ENCODE assay signal across 22 cellular contexts in the genomic region with DNA sequence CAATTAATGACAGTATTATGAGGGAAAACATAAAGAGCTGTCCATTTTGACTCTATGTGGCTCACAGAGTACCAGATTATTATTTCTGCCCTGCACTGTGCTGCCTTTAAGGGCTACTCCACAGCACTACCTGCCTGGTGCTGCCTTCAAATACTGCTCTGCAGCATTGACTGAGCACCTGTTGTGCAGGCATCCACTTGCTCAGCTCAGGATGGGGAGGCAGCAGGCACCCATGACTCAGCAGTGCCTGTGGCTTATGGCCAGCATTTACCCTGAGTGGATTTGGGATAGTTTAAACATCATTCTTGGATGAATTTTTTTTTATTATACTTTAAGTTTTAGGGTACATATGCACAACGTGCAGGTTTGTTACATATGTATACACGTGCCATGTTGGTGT. TPM values are rescaled to one million over a fixed set of nuclear protein-coding genes. Genes with fewer than 3 reads are reported as not detected.
A peak's percentile ranks its signal among the peaks of the same experiment; 100 is the strongest.
DNase-seq lines count a peak whose midpoint lies in the region; ATAC-seq and TF ChIP-seq lines count a peak whose summit lies in the region.
"Had no signal": no experiment of that assay in that cellular context is flagged by ENCODE, and none has a peak within 500 bp of the region (broad histone marks: within the 10 kb centered on the region; RNA-seq: fewer than 3 reads in every experiment).

No MANE protein-coding gene starts in this region.

- peak; percentile 79 for ATAC-seq in foreskin keratinocyte
- no peak for ATAC-seq in HG03354 (IDR thresholded peaks at IDR 0.05; ENCODE audit: poor library complexity, severe bottlenecking, unreplicated experiment)
- ATAC-seq: GM12878 had no signal

- H3K9me3 Mint-ChIP-seq in endothelial cell (ENCODE audit: unreplicated experiment), result no peaks in the 10 kb centered on the region
- H3K9me3 Mint-ChIP-seq: CD4-positive, alpha-beta T cell had no signal

- no peaks in the 10 kb centered on the region for H3K36me3 Mint-ChIP-seq in endothelial cell (ENCODE audit: low read depth, unreplicated experiment)

- peak; percentile 5 for DNase-seq in DMS53 (lab: John Stamatoyannopoulos, UW)
- no peak for DNase-seq in DMS53 treated with DMSO at 0.1 percent for 48 hours (lab: John Stamatoyannopoulos, UW; ENCODE audit: unreplicated experiment)
- peak; percentile 24 for DNase-seq in SW480 (ENCODE audit: low spot score)
- DNase-seq in foreskin keratinocyte, result peak in 1 of 2 donors; percentile 68
- DNase-seq in D341Med (ENCODE audit: low spot score), result no peak
- DNase-seq in midbrain (lab: John Stamatoyannopoulos, UW), result no peak
- DNase-seq in endothelial cell (ENCODE audit: low spot score), result no peak
- DNase-seq: BE2C; Calu3; CD4-positive, alpha-beta T cell; DMS79 treated with DMSO at 0.1 percent for 48 hours; GDM1; NCI-H1417 treated with DMSO at 0.1 percent for 48 hours; NCI-H1930; NCI-H748 treated with DMSO at 0.1 percent for 48 hours had no signal

- no peak overlapping the region for H3K4me3 Mint-ChIP-seq in endothelial cell (ENCODE audit: unreplicated experiment)
- H3K4me3 Mint-ChIP-seq: CD4-positive, alpha-beta T cell had no signal

- peaks cover 4% of the 10 kb centered on the region for H3K4me1 Mint-ChIP-seq in endothelial cell (ENCODE audit: unreplicated experiment)

- no peak for TF ChIP-seq CTCF in foreskin keratinocyte (conservative IDR thresholded peaks at IDR 0.05)
- no peak for TF ChIP-seq CTCF in endothelial cell (IDR thresholded peaks at IDR 0.05; ENCODE audit: unreplicated experiment)

- H3K27ac ChIP-seq in foreskin keratinocyte, result no peak overlapping the region
- H3K27ac ChIP-seq: 22Rv1, SJSA1 had no signal

- H3K27me3 Mint-ChIP-seq in endothelial cell (ENCODE audit: unreplicated experiment), result peaks cover 4% of the 10 kb centered on the region

- H3K27me3 ChIP-seq in foreskin keratinocyte, result no peaks in the 10 kb centered on the region
- H3K27me3 ChIP-seq: BE2C, SJSA1 had no signal

- no peak overlapping the region for H3K27ac Mint-ChIP-seq in endothelial cell (ENCODE audit: unreplicated experiment)
- H3K27ac Mint-ChIP-seq: CD4-positive, alpha-beta T cell had no signal

- H3K4me1 ChIP-seq in foreskin keratinocyte, result peaks cover 28% of the 10 kb centered on the region
- H3K4me1 ChIP-seq: BE2C had no signal

RNA-seq across cellular contexts. Expression of a gene that starts 1.0 kb away (rescaled TPM):
- total RNA-seq in foreskin keratinocyte (0.46 and 0.78 TPM in 2 replicates), endothelial cell (ENCODE audit: unreplicated experiment) (not detected)
- polyA plus RNA-seq in foreskin keratinocyte, result 0.43 and 0.67 TPM in 2 replicates
- total RNA-seq: Calu3; CD4-positive, alpha-beta T cell; GM12878; H4; HT1080; SJSA1 had no signal
- polyA plus RNA-seq: AG04450, GM12878 had no signal

RNA-seq across cellular contexts. Expression of a gene that starts 18.1 kb away (rescaled TPM):
- 0.42 and 0.61 TPM in 2 replicates for total RNA-seq in foreskin keratinocyte
- polyA plus RNA-seq in foreskin keratinocyte, result 0.81 and 1.3 TPM in 2 replicates
- not detected for total RNA-seq in endothelial cell (ENCODE audit: unreplicated experiment)
- total RNA-seq: Calu3; CD4-positive, alpha-beta T cell; GM12878; H4; HT1080; SJSA1 had no signal
- polyA plus RNA-seq: AG04450 had no signal

RNA-seq across cellular contexts. Expression of a gene that starts 29.2 kb away (rescaled TPM):
- 0.28 and 0.51 TPM in 2 replicates for total RNA-seq in foreskin keratinocyte
- polyA plus RNA-seq in foreskin keratinocyte, result 0.59 and 1.1 TPM in 2 replicates
- total RNA-seq in endothelial cell (ENCODE audit: unreplicated experiment), result not detected
- total RNA-seq: Calu3; CD4-positive, alpha-beta T cell; H4; HT1080; SJSA1 had no signal
- polyA plus RNA-seq: AG04450 had no signal

RNA-seq across cellular contexts. Expression of a gene that starts 39.6 kb away (rescaled TPM):
- total RNA-seq in foreskin keratinocyte (0.44 TPM in 1 of 2 replicates, not detected in the other), endothelial cell (ENCODE audit: unreplicated experiment) (not detected)
- not detected in 2 replicates for polyA plus RNA-seq in foreskin keratinocyte
- total RNA-seq: Calu3; CD4-positive, alpha-beta T cell; GM12878; H4; HT1080; SJSA1 had no signal
- polyA plus RNA-seq: AG04450, GM12878 had no signal

RNA-seq across cellular contexts. Expression of a gene that starts 48.9 kb away (rescaled TPM):
- total RNA-seq in foreskin keratinocyte (not detected in 2 replicates), endothelial cell (ENCODE audit: unreplicated experiment) (not detected)
- not detected in 2 replicates for polyA plus RNA-seq in foreskin keratinocyte
- total RNA-seq: Calu3; CD4-positive, alpha-beta T cell; GM12878; H4; HT1080; SJSA1 had no signal
- polyA plus RNA-seq: AG04450, GM12878 had no signal

Comparison
In these comparisons a context has a peak if more than half of its experiments do, and no peak if none do; other contexts are left out.
1. DNase-seq: peak in DMS53 (single experiment) and SW480 (single experiment); none in DMS53 treated with DMSO at 0.1 percent for 48 hours (single experiment), D341Med (single experiment), midbrain (single experiment) and endothelial cell (single experiment).